27 cellular contexts compared by ENCODE assay signal in genomic region chr15:69943637-69944036, GRCh38.
"Had no signal": no experiment of that assay in that cellular context is flagged by ENCODE, and none has a peak within 500 bp of the region (broad histone marks: within the 10 kb centered on the region; RNA-seq: fewer than 3 reads in every experiment).

No MANE protein-coding gene starts in this region.

- H3K27me3 ChIP-seq: colonic mucosa, gastrocnemius medialis, heart left ventricle, hepatocyte had no signal

- H3K4me2 ChIP-seq: hepatocyte had no signal

- H3K27ac ChIP-seq: colonic mucosa, coronary artery, dorsolateral prefrontal cortex, epithelial cell of prostate, esophagus squamous epithelium, foreskin keratinocyte, gastrocnemius medialis, gastroesophageal sphincter, heart left ventricle, heart right ventricle, hepatocyte had no signal

- ATAC-seq: effector memory CD8-positive, alpha-beta T cell; esophagus mucosa; foreskin keratinocyte; gastrocnemius medialis; gastroesophageal sphincter; heart left ventricle; heart right ventricle had no signal

- H3K4me1 ChIP-seq: colonic mucosa, foreskin keratinocyte, gastrocnemius medialis, gastroesophageal sphincter, heart right ventricle had no signal

- FAIRE-seq: colon, endometrium, endothelial cell of umbilical vein, frontal cortex had no signal

- H3K9me3 ChIP-seq: colonic mucosa, esophagus squamous epithelium, gastrocnemius medialis, gastroesophageal sphincter, heart left ventricle, heart right ventricle had no signal

- DNase-seq: colonic mucosa; cortex of kidney; dermis blood vessel endothelial cell; dorsolateral prefrontal cortex; effector CD4-positive, alpha-beta T cell; effector CD8-positive, alpha-beta T cell; effector memory CD4-positive, alpha-beta T cell; effector memory CD8-positive, alpha-beta T cell; erythroblast; esophagus squamous epithelium; foreskin fibroblast; foreskin keratinocyte; foreskin melanocyte; gastrocnemius medialis; glutamatergic neuron; head of caudate nucleus; heart left ventricle; heart right ventricle had no signal

- H3K36me3 ChIP-seq: colonic mucosa, esophagus squamous epithelium, gastrocnemius medialis, gastroesophageal sphincter, heart left ventricle, heart right ventricle had no signal

- H3K4me3 ChIP-seq: colonic mucosa, coronary artery, dorsolateral prefrontal cortex, esophagus squamous epithelium, gastrocnemius medialis, gastroesophageal sphincter, heart left ventricle, heart right ventricle, hepatocyte had no signal
